In the genomic region with DNA sequence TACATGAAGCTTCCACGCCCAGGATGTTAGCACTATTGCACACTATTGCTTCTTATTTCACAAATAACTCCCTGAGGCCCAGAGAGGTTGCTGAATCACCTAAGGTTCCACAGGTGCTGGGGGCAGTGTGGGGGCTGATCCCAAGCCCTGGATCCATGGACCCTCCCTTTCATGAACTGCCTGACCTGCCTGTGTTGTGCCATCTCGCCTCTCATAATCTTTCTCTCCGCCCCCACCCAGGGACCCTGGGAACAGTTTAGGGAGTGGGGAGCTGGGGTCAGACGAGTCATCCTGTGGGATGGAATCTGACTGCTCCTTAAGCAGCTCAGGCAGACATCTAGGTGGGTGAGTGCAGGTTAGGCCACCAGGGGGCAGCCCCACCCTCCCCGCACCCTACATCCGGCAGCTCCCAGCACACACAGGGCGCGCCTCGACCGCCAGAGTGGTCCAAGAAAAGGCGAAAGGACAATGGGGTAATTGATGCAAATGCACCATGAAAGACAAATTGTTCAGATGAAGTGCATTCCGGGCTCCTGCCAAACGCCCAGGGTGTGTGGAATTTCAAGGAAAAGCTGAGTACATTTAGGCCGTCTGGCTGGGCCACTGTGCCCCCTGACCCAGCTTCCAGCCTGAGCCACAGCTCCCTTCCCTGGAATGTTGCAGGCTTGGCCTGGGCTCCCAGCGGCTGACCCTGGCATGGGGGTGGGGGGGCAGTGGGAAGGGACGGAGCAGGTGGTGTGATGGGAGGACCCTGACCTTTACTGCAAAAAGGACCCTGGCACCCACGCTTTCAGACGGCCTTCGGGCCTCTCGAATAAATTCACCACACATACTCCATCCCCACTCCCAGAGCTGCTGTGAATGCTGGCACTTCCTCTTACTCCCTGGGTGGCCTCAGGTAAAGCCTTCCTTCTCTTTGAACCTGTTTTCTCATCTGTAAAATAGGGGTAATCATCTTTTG, we compare ENCODE assay signal across 8 cellular contexts. TPM values are rescaled to one million over a fixed set of nuclear protein-coding genes. Genes with fewer than 3 reads are reported as not detected.
DNase-seq lines count a peak whose midpoint lies in the region; ATAC-seq and TF ChIP-seq lines count a peak whose summit lies in the region.
"Had no signal": no experiment of that assay in that cellular context is flagged by ENCODE, and none has a peak within 500 bp of the region (broad histone marks: within the 10 kb centered on the region; RNA-seq: fewer than 3 reads in every experiment).

No MANE protein-coding gene starts in this region.

- peaks cover 21 to 42% of the 10 kb centered on the region in 2 donors for H3K27me3 Mint-ChIP-seq in stimulated activated naive B cell treated with anti-CD40 and anti-IgM and Interleukin-4, amounts not matched to agents 10 μg/mL and 1 μg/mL and 100 μg/mL, for 72 hours

- peak overlapping the region in 1 of 2 donors; percentile 8 for H3K4me3 Mint-ChIP-seq in stimulated activated naive B cell treated with anti-CD40 and anti-IgM and Interleukin-4, amounts not matched to agents 10 μg/mL and 1 μg/mL and 100 μg/mL, for 72 hours

- peak overlapping the region; percentile 32 for H3K27ac Mint-ChIP-seq in stimulated activated naive B cell treated with anti-CD40 and anti-IgM and Interleukin-4, amounts not matched to agents 10 μg/mL and 1 μg/mL and 100 μg/mL, for 72 hours

- DNase-seq in NCI-H748 (lab: John Stamatoyannopoulos, UW; ENCODE audit: unreplicated experiment) (peak; percentile 57), myocyte (ENCODE audit: low read depth) (peak; percentile 74)
- peak; percentile 57 for DNase-seq in activated CD8-positive, alpha-beta memory T cell treated with anti-CD3 and anti-CD28 coated beads, Interleukin-2, amount 50 U/mL, for 4 hours
- peak; percentile 27 for DNase-seq in stimulated activated naive B cell treated with anti-CD40 and anti-IgM and Interleukin-4, amounts not matched to agents 10 μg/mL and 1 μg/mL and 100 μg/mL, for 72 hours

- ATAC-seq in GM18505 (IDR thresholded peaks at IDR 0.05; ENCODE audit: unreplicated experiment): peak; percentile 76
- ATAC-seq in HG03039 (IDR thresholded peaks at IDR 0.05; ENCODE audit: unreplicated experiment): peak; percentile 50
- ATAC-seq in esophagus mucosa: peak; percentile 92
- peak; percentile 92 to 93 for ATAC-seq in stimulated activated naive B cell treated with anti-CD40 and anti-IgM and Interleukin-4, amounts not matched to agents 10 μg/mL and 1 μg/mL and 100 μg/mL, for 72 hours (replicated peaks)

- peaks cover 8 to 31% of the 10 kb centered on the region in 2 donors for H3K4me1 Mint-ChIP-seq in stimulated activated naive B cell treated with anti-CD40 and anti-IgM and Interleukin-4, amounts not matched to agents 10 μg/mL and 1 μg/mL and 100 μg/mL, for 72 hours

- peaks cover 0 to 3% of the 10 kb centered on the region in 2 donors for H3K36me3 Mint-ChIP-seq in stimulated activated naive B cell treated with anti-CD40 and anti-IgM and Interleukin-4, amounts not matched to agents 10 μg/mL and 1 μg/mL and 100 μg/mL, for 72 hours

- H3K9me3 Mint-ChIP-seq in stimulated activated naive B cell treated with anti-CD40 and anti-IgM and Interleukin-4, amounts not matched to agents 10 μg/mL and 1 μg/mL and 100 μg/mL, for 72 hours: peaks cover 0 to 3% of the 10 kb centered on the region in 2 donors

- no peak for TF ChIP-seq POLR2A in GM18505 (IDR thresholded peaks at IDR 0.05; ENCODE audit: borderline replicate concordance, extremely low read depth, insufficient read depth, insufficient read length)

RNA-seq across cellular contexts. Expression of gene PHLDA3, which starts 20.8 kb away (rescaled TPM):
- total RNA-seq in esophagus mucosa (78.6 TPM), myocyte (267 and 319 TPM in 2 replicates)
- polyA plus RNA-seq in myocyte (2012): 271 TPM

RNA-seq across cellular contexts. Expression of gene TNNI1, which starts 26.7 kb away (rescaled TPM):
- total RNA-seq in esophagus mucosa: not detected
- total RNA-seq in myocyte: 9,118 and 11,163 TPM in 2 replicates
- polyA plus RNA-seq in myocyte (2012): 4,992 TPM
- total RNA-seq: mononuclear cell had no signal

RNA-seq across cellular contexts. Expression of gene LAD1, which starts 49.1 kb away (rescaled TPM):
- total RNA-seq in esophagus mucosa (328 TPM), myocyte (22.3 and 27.0 TPM in 2 replicates)
- polyA plus RNA-seq in myocyte (2012): 6.8 TPM
- total RNA-seq: mononuclear cell had no signal

RNA-seq across cellular contexts. Expression of gene CSRP1, which starts 58.7 kb away (rescaled TPM):
- total RNA-seq in esophagus mucosa: 115 TPM
- total RNA-seq in myocyte: 184 and 198 TPM in 2 replicates
- 472 TPM for polyA plus RNA-seq in myocyte (2012)

Comparison
In these comparisons a context has a peak if more than half of its experiments do, and no peak if none do; other contexts are left out.
1. Peak in every context shown above with its lines: DNase-seq and ATAC-seq.
2. RNA of gene TNNI1, which starts 26.7 kb away (total RNA-seq): 9,118 to 11,163 TPM in myocyte; not detected in esophagus mucosa (single experiment); every median in the first group is over 1,000 times any median in the second.
3. RNA of gene LAD1, which starts 49.1 kb away (total RNA-seq): 328 TPM in esophagus mucosa (single experiment); 22.3 to 27.0 TPM in myocyte; every median in the first group is over 10 times any median in the second.